2 cellular contexts compared by ENCODE assay signal in genomic region chr12:58140395-58140794, GRCh38.
TF ChIP-seq lines count a peak whose summit lies in the region.

No MANE protein-coding gene starts in this region.

TF ChIP-seq in GM23338, 12 proteins besides CTCF, POLR2A, EP300 and RAD21 (continued from another document):
- TF ChIP-seq REST (IDR thresholded peaks at IDR 0.05; ENCODE audit: unreplicated experiment), result no peak
- no peak for TF ChIP-seq JUNB (IDR thresholded peaks at IDR 0.05; ENCODE audit: unreplicated experiment)
- no peak for TF ChIP-seq CREB1 (CRISPR knock-in tag; IDR thresholded peaks at IDR 0.05; ENCODE audit: low read depth)
- no peak for TF ChIP-seq ZNF462 (CRISPR knock-in tag; IDR thresholded peaks at IDR 0.05)
- no peak for TF ChIP-seq ZNF331 (CRISPR knock-in tag; IDR thresholded peaks at IDR 0.05; ENCODE audit: low read depth)
- TF ChIP-seq STAT1 (IDR thresholded peaks at IDR 0.05; ENCODE audit: unreplicated experiment), result no peak
- no peak for TF ChIP-seq EZH2phosphoT487 (IDR thresholded peaks at IDR 0.05; ENCODE audit: unreplicated experiment)
- no peak for TF ChIP-seq POLR2AphosphoS5 (IDR thresholded peaks at IDR 0.05; ENCODE audit: low read depth)

TF ChIP-seq in H1, 55 proteins besides CTCF, POLR2A, EP300 and RAD21:
- no peak for TF ChIP-seq USF2 (IDR thresholded peaks at IDR 0.05; ENCODE audit: low read length)
- TF ChIP-seq CEBPB (IDR thresholded peaks at IDR 0.05; ENCODE audit: low read depth, low read length), result peak; percentile 69; the same call in 1 of the 2 replicates
- no peak for TF ChIP-seq SP1 (IDR thresholded peaks at IDR 0.05; ENCODE audit: low read depth, low read length)
- TF ChIP-seq YY1 (IDR thresholded peaks at IDR 0.05; ENCODE audit: low read depth, low read length), result no peak
- no peak for TF ChIP-seq SIRT6 (IDR thresholded peaks at IDR 0.05; ENCODE audit: low read length)
- no peak for TF ChIP-seq KDM4A (IDR thresholded peaks at IDR 0.05; ENCODE audit: low read depth, low read length, severe bottlenecking)
TF ChIP-seq in H1: peak in this region for 1.
